In genomic region chr21:46545911-46546310, GRCh38 we compare ENCODE assay signal across 12 cellular contexts. TPM values are rescaled to one million over a fixed set of nuclear protein-coding genes. Genes with fewer than 3 reads are reported as not detected.
A peak's percentile ranks its signal among the peaks of the same experiment; 100 is the strongest.
DNase-seq lines count a peak whose midpoint lies in the region; ATAC-seq and TF ChIP-seq lines count a peak whose summit lies in the region.
"Had no signal": no experiment of that assay in that cellular context is flagged by ENCODE, and none has a peak within 500 bp of the region (broad histone marks: within the 10 kb centered on the region; RNA-seq: fewer than 3 reads in every experiment).

No MANE protein-coding gene starts in this region.

- ATAC-seq in CD4-positive, alpha-beta T cell (ENCODE audit: poor library complexity) = no peak
- no peak for ATAC-seq in naive thymus-derived CD8-positive, alpha-beta T cell

- no peak overlapping the region for H3K27ac ChIP-seq in CD4-positive, alpha-beta T cell (ENCODE audit: low read depth, low read length)
- H3K27ac ChIP-seq in esophagus muscularis mucosa (replicated peaks in 1 of 4) (no peak overlapping the region), ascending aorta (no peak overlapping the region)
- H3K27ac ChIP-seq: HL-60 had no signal

- no peak overlapping the region for H3K4me3 Mint-ChIP-seq in CD4-positive, alpha-beta T cell
- H3K4me3 Mint-ChIP-seq in naive thymus-derived CD8-positive, alpha-beta T cell = no peak overlapping the region
- H3K4me3 Mint-ChIP-seq: CD14-positive monocyte, HFFc6 had no signal

- CTCF ChIA-PET in CD4-positive, alpha-beta T cell (lab: Charles Lee) = no interaction called here

- H3K36me3 ChIP-seq in H7 (replicated peaks; ENCODE audit: control insufficient read depth, insufficient read depth, low read length) (peaks cover 12% of the 10 kb centered on the region), esophagus muscularis mucosa (peaks cover 57 to 98% (median 92%) of the 10 kb centered on the region in 4 donors), ascending aorta (peaks cover 64 to 83% of the 10 kb centered on the region in 2 donors)

- H3K27me3 Mint-ChIP-seq in CD4-positive, alpha-beta T cell = no peaks in the 10 kb centered on the region
- H3K27me3 Mint-ChIP-seq in naive thymus-derived CD8-positive, alpha-beta T cell = no peaks in the 10 kb centered on the region

- H3K4me3 ChIP-seq in H7 (ENCODE audit: insufficient read depth, low read depth, low read length) (no peak overlapping the region), esophagus muscularis mucosa (no peak overlapping the region), ascending aorta (no peak overlapping the region)

- no peaks in the 10 kb centered on the region for H3K9me3 ChIP-seq in CD4-positive, alpha-beta T cell (ENCODE audit: control insufficient read depth, low read length)
- H3K9me3 ChIP-seq in esophagus muscularis mucosa (no peaks in the 10 kb centered on the region), ascending aorta (no peaks in the 10 kb centered on the region)

- peak overlapping the region; percentile 98 for H3K27ac Mint-ChIP-seq in CD4-positive, alpha-beta T cell
- peak overlapping the region in 8 of 10 donors; percentile 63 to 98 (median 84) for H3K27ac Mint-ChIP-seq in naive thymus-derived CD8-positive, alpha-beta T cell
- H3K27ac Mint-ChIP-seq: HFFc6 had no signal

- H3K4me1 ChIP-seq in esophagus muscularis mucosa = no peaks in the 10 kb centered on the region
- no peaks in the 10 kb centered on the region for H3K4me1 ChIP-seq in ascending aorta

- POLR2A ChIA-PET in CD4-positive, alpha-beta T cell (lab: Charles Lee) = no interaction called here
- POLR2A ChIA-PET in naive thymus-derived CD8-positive, alpha-beta T cell (lab: Charles Lee) = interaction anchor here (1.3 to 9.2 kb wide), 2 partner anchors 12 to 15 kb away, joined by 3 to 147 read pairs; no protein-coding TSS in a partner anchor

- no peak for TF ChIP-seq EP300 in esophagus muscularis mucosa (IDR thresholded peaks at IDR 0.05)

- no peak for TF ChIP-seq CTCF in CD4-positive, alpha-beta T cell (IDR thresholded peaks at IDR 0.05)
- TF ChIP-seq CTCF in esophagus muscularis mucosa (IDR thresholded peaks at IDR 0.05) (no peak), ascending aorta (IDR thresholded peaks at IDR 0.05) (no peak)

- peaks cover 65% of the 10 kb centered on the region for H3K4me1 Mint-ChIP-seq in CD4-positive, alpha-beta T cell (ENCODE audit: low read depth)
- H3K4me1 Mint-ChIP-seq in naive thymus-derived CD8-positive, alpha-beta T cell = peaks cover 37 to 95% (median 73%) of the 10 kb centered on the region in 4 donors

- no peak for DNase-seq in CD4-positive, alpha-beta T cell
- peak; percentile 30 for DNase-seq in H7
- DNase-seq in esophagus muscularis mucosa (ENCODE audit: extremely low spot score) = peak; percentile 47
- no peak for DNase-seq in naive thymus-derived CD8-positive, alpha-beta T cell
- no peak for DNase-seq in DMS53 (lab: John Stamatoyannopoulos, UW)
- no peak for DNase-seq in Ammon's horn (ENCODE audit: low spot score)
- no peak for DNase-seq in ascending aorta (ENCODE audit: low spot score in 2 of 2)
- DNase-seq: HCEC 1CT had no signal

- intact Hi-C loops in CD4-positive, alpha-beta T cell (cut with DNase I, micrococcal nuclease) = no loop called here
- intact Hi-C loops in esophagus muscularis mucosa (cut with DNase I) = no loop called here
- intact Hi-C loops in ascending aorta (cut with DNase I) = no loop called here

- H3K27me3 ChIP-seq in CD4-positive, alpha-beta T cell (ENCODE audit: control insufficient read depth, insufficient read depth, low read length) = no peaks in the 10 kb centered on the region
- H3K27me3 ChIP-seq in H7 (ENCODE audit: control insufficient read depth, insufficient read depth, low read length) (no peaks in the 10 kb centered on the region), esophagus muscularis mucosa (no peaks in the 10 kb centered on the region), ascending aorta (no peaks in the 10 kb centered on the region)

- peaks cover 85% of the 10 kb centered on the region for H3K36me3 Mint-ChIP-seq in CD4-positive, alpha-beta T cell (ENCODE audit: low read depth)
- H3K36me3 Mint-ChIP-seq in naive thymus-derived CD8-positive, alpha-beta T cell = peaks cover 12 to 73% (median 67%) of the 10 kb centered on the region in 3 donors

- peaks cover 2% of the 10 kb centered on the region for H3K9me3 Mint-ChIP-seq in CD4-positive, alpha-beta T cell
- H3K9me3 Mint-ChIP-seq in naive thymus-derived CD8-positive, alpha-beta T cell = peaks cover 0 to 15% (median 2%) of the 10 kb centered on the region in 9 donors
- H3K9me3 Mint-ChIP-seq: HFFc6 had no signal

- TF ChIP-seq POLR2A in esophagus muscularis mucosa (IDR thresholded peaks at IDR 0.05; ENCODE audit: low read depth) = no peak

- 92% methylated on average over 8 of the region's 8 CpGs for WGBS in esophagus muscularis mucosa

RNA-seq across cellular contexts. Expression of gene S100B, which starts 59.0 kb away (rescaled TPM):
- under 1 TPM; 0.47 to 0.52 TPM for total RNA-seq in CD4-positive, alpha-beta T cell
- total RNA-seq in H7 (2014; rRNA removed; shearing (Covaris generic)) = 0.10 TPM in 1 of 2 replicates, not detected in the other
- 10 to 100 TPM; 16.0 to 38.2 (median 30.7) TPM for total RNA-seq in esophagus muscularis mucosa
- total RNA-seq in naive thymus-derived CD8-positive, alpha-beta T cell = 10 to 100 TPM; 73.4 to 73.5 TPM
- 100 to 1,000 TPM in 2 of 3 donors, 10 to 100 TPM in 1; 92.4 to 271 (median 227) TPM for polyA plus RNA-seq in naive thymus-derived CD8-positive, alpha-beta T cell
- total RNA-seq in ascending aorta = 0.53 TPM
- total RNA-seq: HFFc6 had no signal
- polyA plus RNA-seq: BJ had no signal

Comparison
In these comparisons a context has a peak if more than half of its experiments do, and no peak if none do; other contexts are left out.
1. DNase-seq: peak in H7 (single experiment) and esophagus muscularis mucosa (single experiment); none in CD4-positive, alpha-beta T cell (0 of 10), naive thymus-derived CD8-positive, alpha-beta T cell (0 of 10), DMS53 (single experiment), Ammon's horn (single experiment) and ascending aorta (0 of 2).
2. RNA of gene S100B, which starts 59.0 kb away (total RNA-seq): 73.4 to 73.5 TPM in naive thymus-derived CD8-positive, alpha-beta T cell and 16.0 to 38.2 TPM in esophagus muscularis mucosa; 0.53 TPM in ascending aorta (single experiment), 0.47 to 0.52 TPM in CD4-positive, alpha-beta T cell and 0.10 TPM in H7; every median in the first group is over 10 times any median in the second.